20 cellular contexts compared by ENCODE assay signal in the genomic region with DNA sequence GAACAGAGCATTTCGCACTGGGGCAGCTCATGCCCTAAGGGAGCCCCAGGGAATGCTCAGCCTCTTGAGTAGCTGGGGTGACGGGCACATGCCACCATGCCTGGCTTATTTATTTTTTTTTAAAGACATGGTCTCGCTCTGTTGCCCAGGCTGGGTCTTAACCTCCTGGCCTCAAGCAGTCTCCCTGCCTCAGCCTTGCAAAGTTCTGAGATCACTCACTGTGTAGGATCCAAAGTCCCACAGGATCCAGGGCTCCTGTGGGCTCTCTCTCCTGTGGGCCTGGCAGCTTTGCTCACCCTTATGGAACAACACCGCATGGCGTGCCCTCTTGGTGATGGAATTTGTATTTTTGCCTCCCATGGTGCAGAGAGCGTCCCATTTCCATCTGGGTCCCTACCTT. TPM values are rescaled to one million over a fixed set of nuclear protein-coding genes. Genes with fewer than 3 reads are reported as not detected.
DNase-seq lines count a peak whose midpoint lies in the region; ATAC-seq, FAIRE-seq and TF ChIP-seq lines count a peak whose summit lies in the region.
"Had no signal": no experiment of that assay in that cellular context is flagged by ENCODE, and none has a peak within 500 bp of the region (broad histone marks: within the 10 kb centered on the region; RNA-seq: fewer than 3 reads in every experiment).

No MANE protein-coding gene starts in this region.

- H3K27me3 Mint-ChIP-seq in WTC11 (ENCODE audit: low read depth) (no peaks in the 10 kb centered on the region), T-helper 17 cell (no peaks in the 10 kb centered on the region)
- H3K27me3 Mint-ChIP-seq: CD4-positive, alpha-beta memory T cell; IgD-negative memory B cell had no signal

- in situ Hi-C loops in HepG2 (cut with HindIII; ENCODE audit: extremely low pct_ligation_motif_present, low pct_unique_long_range_greater_than_20kb): loop anchor here (5.0 kb wide), 1 partner anchor 83 kb away; a partner anchor contains a TSS

- H3K79me1 ChIP-seq in neuronal stem cell (ENCODE audit: low read depth, low read length) (no peaks in the 10 kb centered on the region), mesendoderm (ENCODE audit: low read length) (no peaks in the 10 kb centered on the region)

- H3K27me3 ChIP-seq in HepG2 (ENCODE audit: control insufficient read depth in 1 of 2, insufficient read depth in 2 of 2, low read length in 2 of 2): no peaks in the 10 kb centered on the region
- no peaks in the 10 kb centered on the region for H3K27me3 ChIP-seq in right lobe of liver
- H3K27me3 ChIP-seq in neuronal stem cell (ENCODE audit: control insufficient read depth in 3 of 3, insufficient read depth in 3 of 3, low read depth in 1 of 3, low read length in 3 of 3): no peaks in the 10 kb centered on the region
- H3K27me3 ChIP-seq in mesendoderm (ENCODE audit: insufficient read depth, low read length, poor library complexity): no peaks in the 10 kb centered on the region

- no peak overlapping the region for H4K91ac ChIP-seq in neuronal stem cell (ENCODE audit: low read depth, low read length, poor library complexity)

- H2BK120ac ChIP-seq in neuronal stem cell (ENCODE audit: low read depth, low read length) (no peak overlapping the region), mesendoderm (ENCODE audit: low read depth, low read length) (no peak overlapping the region)

- no peak overlapping the region for H3K56ac ChIP-seq in mesendoderm (ENCODE audit: low read length)

- H3K4ac ChIP-seq in neuronal stem cell (ENCODE audit: low read length) (no peak overlapping the region), mesendoderm (ENCODE audit: low read depth, low read length) (no peak overlapping the region)

- H2BK5ac ChIP-seq in neuronal stem cell (ENCODE audit: low read length) (no peak overlapping the region), mesendoderm (ENCODE audit: low read length) (no peak overlapping the region)

- intact Hi-C loops in HepG2 (cut with micrococcal nuclease; ENCODE audit: unreplicated experiment) (loop anchor here (5.0 kb wide), 1 partner anchor 38 kb away; no protein-coding TSS in a partner anchor), right lobe of liver (cut with DNase I) (no loop called here)

- POLR2A ChIA-PET in HepG2 (lab: Yijun Ruan, JAX) (interaction anchor here (0.8 to 2.6 kb wide), 2 partner anchors 40 to 44 kb away, joined by 4 to 7 read pairs; no protein-coding TSS in a partner anchor), WTC11 (lab: Charles Lee) (no interaction called here)

- ATAC-seq in HepG2: no peak
- no peak for ATAC-seq in right lobe of liver
- no peak for ATAC-seq in WTC11
- no peak for ATAC-seq in GM18867 (IDR thresholded peaks at IDR 0.05; ENCODE audit: unreplicated experiment)
- ATAC-seq in T-helper 17 cell: no peak
- ATAC-seq: A549, GM12878 had no signal

- H3K9me3 ChIP-seq in HepG2 (ENCODE audit: low read length) (no peaks in the 10 kb centered on the region), right lobe of liver (no peaks in the 10 kb centered on the region), neuronal stem cell (replicated peaks in 1 of 2; ENCODE audit: control insufficient read depth in 2 of 2, insufficient read depth in 1 of 2, low read depth in 1 of 2, low read length in 2 of 2) (no peaks in the 10 kb centered on the region), T-helper 17 cell (ENCODE audit: control insufficient read depth, low read length, poor library complexity, severe bottlenecking) (no peaks in the 10 kb centered on the region)
- H3K9me3 ChIP-seq: A549 had no signal

- 88% methylated on average over 6 of the region's 6 CpGs for WGBS in HepG2 (ENCODE audit: low lambda C conversion rate)
- WGBS in right lobe of liver (ENCODE audit: insufficient coverage, low coverage, low lambda C conversion rate, missing lambda C conversion rate): 97% methylated on average over 3 of the region's 6 CpGs
- WGBS in neuronal stem cell (ENCODE audit: extremely low coverage in 2 of 2, insufficient read length in 2 of 2, insufficient replicate concordance in 1 of 2), 2 donors: no CpG with 5 or more reads among the region's 6 CpGs
- WGBS in mesendoderm (ENCODE audit: extremely low coverage, insufficient coverage, low lambda C conversion rate): no CpG with 5 or more reads among the region's 6 CpGs

- H3K36me3 Mint-ChIP-seq in WTC11: peaks cover 30% of the 10 kb centered on the region
- peaks cover 8% of the 10 kb centered on the region for H3K36me3 Mint-ChIP-seq in T-helper 17 cell (ENCODE audit: low read depth)

- no peak for FAIRE-seq in HepG2 (lab: Jason Lieb, UNC)
- FAIRE-seq: A549, GM12878, HTR-8/SVneo had no signal

- TF ChIP-seq RAD21 in HepG2 (CRISPR knock-in tag; IDR thresholded peaks at IDR 0.05): no peak

- no peak for TF ChIP-seq CTCF in HepG2 (CRISPR knock-in tag; IDR thresholded peaks at IDR 0.05)
- no peak for TF ChIP-seq CTCF in right lobe of liver (IDR thresholded peaks at IDR 0.05)
- no peak for TF ChIP-seq CTCF in WTC11 (IDR thresholded peaks at IDR 0.05)

- H2BK12ac ChIP-seq in neuronal stem cell (ENCODE audit: low read length): no peak overlapping the region

- TF ChIP-seq POLR2A in HepG2 (IDR thresholded peaks at IDR 0.05; ENCODE audit: insufficient read depth in 1 of 2, low read depth in 2 of 2, low read length in 2 of 2): no peak
- no peak for TF ChIP-seq POLR2A in right lobe of liver (IDR thresholded peaks at IDR 0.05)

- TF ChIP-seq EP300 in HepG2 (IDR thresholded peaks at IDR 0.05; ENCODE audit: low read depth in 2 of 2, low read length in 2 of 2) (no peak), HepG2 (CRISPR knock-in tag; IDR thresholded peaks at IDR 0.05; ENCODE audit: borderline replicate concordance) (no peak)

- H3K9ac ChIP-seq in HepG2 (ENCODE audit: insufficient read depth, low read depth, low read length) (no peak overlapping the region), neuronal stem cell (ENCODE audit: low read depth, low read length, poor library complexity) (no peak overlapping the region), mesendoderm (ENCODE audit: low read length) (no peak overlapping the region)

- H2AFZ ChIP-seq in HepG2 (ENCODE audit: low read length) (no peak overlapping the region), neuronal stem cell (ENCODE audit: low read length) (no peak overlapping the region)

- H3K27ac ChIP-seq in HepG2 (ENCODE audit: extremely low read length, insufficient read depth, low read length): peak overlapping the region; percentile 28
- peak overlapping the region in 1 of 3 donors; percentile 81 for H3K27ac ChIP-seq in right lobe of liver
- no peak overlapping the region for H3K27ac ChIP-seq in neuronal stem cell (replicated peaks; ENCODE audit: low read length)
- H3K27ac ChIP-seq in mesendoderm (ENCODE audit: low read depth, low read length): no peak overlapping the region

- H3K18ac ChIP-seq in neuronal stem cell (ENCODE audit: low read length) (no peak overlapping the region), mesendoderm (ENCODE audit: low read length) (no peak overlapping the region)

- H3K36me3 ChIP-seq in HepG2 (replicated peaks in 1 of 2; ENCODE audit: control insufficient read depth in 1 of 2, insufficient read depth in 2 of 2, low read length in 2 of 2) (peaks cover 28 to 82% of the 10 kb centered on the region in 2 experiments), right lobe of liver (peaks cover 0 to 93% (median 37%) of the 10 kb centered on the region in 4 donors), neuronal stem cell (replicated peaks in 1 of 2; ENCODE audit: control insufficient read depth in 2 of 2, insufficient read depth in 2 of 2, low read length in 2 of 2) (peaks cover 9 to 45% of the 10 kb centered on the region in 2 donors), mesendoderm (ENCODE audit: control insufficient read depth, insufficient read depth, low read length) (peaks cover 4% of the 10 kb centered on the region)

- H3K27ac Mint-ChIP-seq in WTC11 (0 out of 2 replicates have a peak overlapping the region, but pooled peaks have one; percentile 19), T-helper 17 cell (no peak overlapping the region)
- H3K27ac Mint-ChIP-seq: CD14-positive monocyte; CD4-positive, alpha-beta memory T cell; IgD-negative memory B cell had no signal

- H3K79me2 ChIP-seq in HepG2 (ENCODE audit: insufficient read depth, low read length) (peaks cover 69% of the 10 kb centered on the region), mesendoderm (ENCODE audit: control insufficient read depth, insufficient read depth, low read length) (no peaks in the 10 kb centered on the region)

- H3K4me3 Mint-ChIP-seq in WTC11 (no peak overlapping the region), T-helper 17 cell (no peak overlapping the region)
- H3K4me3 Mint-ChIP-seq: CD14-positive monocyte; CD4-positive, alpha-beta memory T cell; H9; IgD-negative memory B cell had no signal

- no TSS peak for BruUV-seq in HepG2 (replicated peaks; lab: Mats Ljungman, UMichigan)

- H3K4me1 ChIP-seq in HepG2 (ENCODE audit: insufficient read depth, low read length) (peaks cover 82% of the 10 kb centered on the region), right lobe of liver (peaks cover 0 to 91% (median 28%) of the 10 kb centered on the region in 4 donors), neuronal stem cell (ENCODE audit: control insufficient read depth in 2 of 2, insufficient read depth in 1 of 2, low read depth in 1 of 2, low read length in 2 of 2) (peaks cover 22 to 24% of the 10 kb centered on the region in 2 donors), mesendoderm (ENCODE audit: control insufficient read depth, low read depth, low read length) (peaks cover 4% of the 10 kb centered on the region)

- peaks cover 22% of the 10 kb centered on the region for H3K4me1 Mint-ChIP-seq in WTC11
- H3K4me1 Mint-ChIP-seq in T-helper 17 cell: peaks cover 8% of the 10 kb centered on the region
- H3K4me1 Mint-ChIP-seq: IgD-negative memory B cell had no signal

- no peak overlapping the region for H3K23ac ChIP-seq in neuronal stem cell (ENCODE audit: low read depth, low read length, poor library complexity)
- H3K23ac ChIP-seq in mesendoderm (ENCODE audit: low read length): no peak overlapping the region

- H2BK15ac ChIP-seq in neuronal stem cell (ENCODE audit: low read length): peak overlapping the region; percentile 30
- H2BK15ac ChIP-seq in mesendoderm (replicated peaks; ENCODE audit: low read depth): no peak overlapping the region

- CTCF ChIA-PET in HepG2 (lab: Yijun Ruan, JAX; ENCODE audit: low intra/inter-chr PET ratio, low total read pairs): no interaction called here
- CTCF ChIA-PET in WTC11 (lab: Charles Lee): interaction anchor here (0.9 to 2.3 kb wide), 3 partner anchors 60 to 198 kb away, joined by 3 to 18 read pairs (median 4); no protein-coding TSS in a partner anchor

- H3K14ac ChIP-seq in neuronal stem cell (ENCODE audit: low read length): no peak overlapping the region

- no peak overlapping the region for H3K4me2 ChIP-seq in HepG2 (ENCODE audit: low read depth, low read length)
- no peak overlapping the region for H3K4me2 ChIP-seq in neuronal stem cell (ENCODE audit: insufficient read depth, low read length, poor library complexity, severe bottlenecking)
- H3K4me2 ChIP-seq in mesendoderm (ENCODE audit: low read length): no peak overlapping the region
- H3K4me2 ChIP-seq: A549 had no signal

- DNase-seq in HepG2 (ENCODE audit: low spot score) (no peak), right lobe of liver (no peak), WTC11 (ENCODE audit: low spot score) (no peak), neuronal stem cell (ENCODE audit: low spot score) (no peak), mesendoderm (no peak), T-helper 17 cell (no peak)
- DNase-seq: AML-193; Calu3; CD4-positive, alpha-beta memory T cell; DMS53; DND-41; EL; GOT3; H9 had no signal

- no peak overlapping the region for H2AK5ac ChIP-seq in neuronal stem cell (ENCODE audit: low read depth, low read length)
- H2AK5ac ChIP-seq in mesendoderm (ENCODE audit: low read length): no peak overlapping the region

- H3K9me3 Mint-ChIP-seq in WTC11: no peaks in the 10 kb centered on the region
- H3K9me3 Mint-ChIP-seq: CD4-positive, alpha-beta memory T cell; H9; IgD-negative memory B cell had no signal

- H4K8ac ChIP-seq in neuronal stem cell (ENCODE audit: low read depth, low read length) (no peak overlapping the region), mesendoderm (ENCODE audit: low read depth, low read length) (no peak overlapping the region)

- H3K4me3 ChIP-seq in HepG2 (replicated peaks in 1 of 3; ENCODE audit: insufficient read depth in 1 of 3, low read depth in 2 of 3, low read length in 3 of 3) (no peak overlapping the region), right lobe of liver (no peak overlapping the region), neuronal stem cell (ENCODE audit: low read length in 2 of 2) (no peak overlapping the region), mesendoderm (ENCODE audit: low read length) (no peak overlapping the region)
- H3K4me3 ChIP-seq: A549, GM12878 had no signal

- no peak overlapping the region for H4K5ac ChIP-seq in mesendoderm (ENCODE audit: low read length)

- H4K20me1 ChIP-seq in HepG2 (ENCODE audit: insufficient read depth, low read length): peaks cover 61% of the 10 kb centered on the region

RNA-seq across cellular contexts. Expression of a gene that starts 34.0 kb away (rescaled TPM):
- 22.9 and 40.3 TPM in 2 replicates for total RNA-seq in HepG2 (2016; rRNA removed; fragmentation: Illumina TruSeq; extraction: Trizol)
- 31.6 and 36.7 TPM in 2 replicates for total RNA-seq in HepG2 (2016; cell fraction: cytosol; rRNA removed; fragmentation: Illumina TruSeq; extraction: Trizol; ENCODE audit: low read depth)
- total RNA-seq in HepG2 (2016; cell fraction: insoluble cytoplasmic fraction; rRNA removed; fragmentation: Illumina TruSeq; extraction: Trizol): 26.0 and 40.4 TPM in 2 replicates
- 34.6 and 34.8 TPM in 2 replicates for total RNA-seq in HepG2 (2016; cell fraction: membrane; rRNA removed; fragmentation: Illumina TruSeq; extraction: Trizol)
- 31.7 and 39.9 TPM in 2 replicates for total RNA-seq in HepG2 (2016; cell fraction: nucleus; rRNA removed; fragmentation: Illumina TruSeq; extraction: Trizol)
- polyA plus RNA-seq in HepG2 (2011; rRNA removed): 102 and 116 TPM in 2 replicates
- 81.9 and 91.9 TPM in 2 replicates for polyA plus RNA-seq in HepG2 (2011; cell fraction: cytosol; rRNA removed)
- polyA plus RNA-seq in HepG2 (2011; cell fraction: nucleus; rRNA removed): 76.1 and 77.6 TPM in 2 replicates
- 41.2 and 57.5 TPM in 2 replicates for polyA plus RNA-seq in HepG2 (2012)
- 78.5 and 88.6 TPM in 2 replicates for polyA plus RNA-seq in HepG2 (2016; cell fraction: cytosol; fragmentation: Illumina TruSeq; extraction: Trizol; ENCODE audit: low read depth)
- 64.8 and 69.3 TPM in 2 replicates for polyA plus RNA-seq in HepG2 (2016; cell fraction: insoluble cytoplasmic fraction; fragmentation: Illumina TruSeq; extraction: Trizol; ENCODE audit: low read depth)
- 81.3 and 84.7 TPM in 2 replicates for polyA plus RNA-seq in HepG2 (2016; cell fraction: membrane; fragmentation: Illumina TruSeq; extraction: Trizol; ENCODE audit: low read depth)
- polyA plus RNA-seq in HepG2 (2016; cell fraction: nucleus; fragmentation: Illumina TruSeq; extraction: Trizol; ENCODE audit: insufficient read depth, low read depth): 144 and 149 TPM in 2 replicates
- polyA minus RNA-seq in HepG2 (2011; rRNA and poly(A)+ RNA removed; ENCODE audit: low replicate concordance): 97.0 and 238 TPM in 2 replicates
- 32.4 and 39.8 TPM in 2 replicates for polyA minus RNA-seq in HepG2 (2011; cell fraction: cytosol; rRNA and poly(A)+ RNA removed)
- 15.5 and 22.4 TPM in 2 replicates for polyA minus RNA-seq in HepG2 (2011; cell fraction: nucleus; rRNA and poly(A)+ RNA removed)
- 100 to 1,000 TPM in 1 of 6 experiments, 10 to 100 TPM in 5; 20.8 to 104 (median 53.1) TPM for total RNA-seq in right lobe of liver
- total RNA-seq in WTC11 (2021): 20.1 to 23.0 TPM (median 21.9 TPM) in 3 replicates
- polyA plus RNA-seq in neuronal stem cell (2013, experiment 1 of 2): 17.6 TPM
- 17.4 TPM for polyA plus RNA-seq in neuronal stem cell (2013, experiment 2 of 2)
- 8.8 TPM for polyA plus RNA-seq in mesendoderm (2013, experiment 1 of 2)
- 10.0 TPM for polyA plus RNA-seq in mesendoderm (2013, experiment 2 of 2)
- 10 to 100 TPM; 21.7 to 27.0 TPM for total RNA-seq in T-helper 17 cell

RNA-seq across cellular contexts. Expression of a gene that starts 45.4 kb away (rescaled TPM):
- 115 and 266 TPM in 2 replicates for total RNA-seq in HepG2 (2016; rRNA removed; fragmentation: Illumina TruSeq; extraction: Trizol)
- 43.6 and 47.9 TPM in 2 replicates for total RNA-seq in HepG2 (2016; cell fraction: cytosol; rRNA removed; fragmentation: Illumina TruSeq; extraction: Trizol; ENCODE audit: low read depth)
- total RNA-seq in HepG2 (2016; cell fraction: insoluble cytoplasmic fraction; rRNA removed; fragmentation: Illumina TruSeq; extraction: Trizol): 95.7 and 270 TPM in 2 replicates
- 55.5 and 56.9 TPM in 2 replicates for total RNA-seq in HepG2 (2016; cell fraction: membrane; rRNA removed; fragmentation: Illumina TruSeq; extraction: Trizol)
- total RNA-seq in HepG2 (2016; cell fraction: nucleus; rRNA removed; fragmentation: Illumina TruSeq; extraction: Trizol): 260 and 301 TPM in 2 replicates
- polyA plus RNA-seq in HepG2 (2011; rRNA removed): 145 and 208 TPM in 2 replicates
- 143 and 190 TPM in 2 replicates for polyA plus RNA-seq in HepG2 (2011; cell fraction: cytosol; rRNA removed)
- 1,024 and 1,039 TPM in 2 replicates for polyA plus RNA-seq in HepG2 (2011; cell fraction: nucleus; rRNA removed)
- 325 and 360 TPM in 2 replicates for polyA plus RNA-seq in HepG2 (2012)
- 22.8 and 25.4 TPM in 2 replicates for polyA plus RNA-seq in HepG2 (2016; cell fraction: cytosol; fragmentation: Illumina TruSeq; extraction: Trizol; ENCODE audit: low read depth)
- polyA plus RNA-seq in HepG2 (2016; cell fraction: insoluble cytoplasmic fraction; fragmentation: Illumina TruSeq; extraction: Trizol; ENCODE audit: low read depth): 63.7 and 80.6 TPM in 2 replicates
- 25.4 and 30.4 TPM in 2 replicates for polyA plus RNA-seq in HepG2 (2016; cell fraction: membrane; fragmentation: Illumina TruSeq; extraction: Trizol; ENCODE audit: low read depth)
- polyA plus RNA-seq in HepG2 (2016; cell fraction: nucleus; fragmentation: Illumina TruSeq; extraction: Trizol; ENCODE audit: insufficient read depth, low read depth): 367 and 407 TPM in 2 replicates
- 85.0 and 445 TPM in 2 replicates for polyA minus RNA-seq in HepG2 (2011; rRNA and poly(A)+ RNA removed; ENCODE audit: low replicate concordance)
- 256 and 348 TPM in 2 replicates for polyA minus RNA-seq in HepG2 (2011; cell fraction: cytosol; rRNA and poly(A)+ RNA removed)
- 174 and 240 TPM in 2 replicates for polyA minus RNA-seq in HepG2 (2011; cell fraction: nucleus; rRNA and poly(A)+ RNA removed)
- 1,000 to 10,000 TPM in 1 of 6 experiments, 100 to 1,000 TPM in 5; 370 to 1,042 (median 725) TPM for total RNA-seq in right lobe of liver
- 151 to 178 TPM (median 169 TPM) in 3 replicates for total RNA-seq in WTC11 (2021)
- 61.0 TPM for polyA plus RNA-seq in neuronal stem cell (2013, experiment 1 of 2)
- polyA plus RNA-seq in neuronal stem cell (2013, experiment 2 of 2): 62.9 TPM
- polyA plus RNA-seq in mesendoderm (2013, experiment 1 of 2): 61.3 TPM
- 59.2 TPM for polyA plus RNA-seq in mesendoderm (2013, experiment 2 of 2)
- 10 to 100 TPM; 48.7 to 51.0 TPM for total RNA-seq in T-helper 17 cell
